In genomic region chr5:171951218-171951617, GRCh38 we compare ENCODE assay signal across 27 cellular contexts.
"Had no signal": no experiment of that assay in that cellular context is flagged by ENCODE, and none has a peak within 500 bp of the region (broad histone marks: within the 10 kb centered on the region; RNA-seq: fewer than 3 reads in every experiment).

No MANE protein-coding gene starts in this region.

- H3K27ac ChIP-seq: neutrophil, pancreas, prostate gland, right lobe of liver, sigmoid colon, suprapubic skin, testis, tibial artery, transverse colon, upper lobe of left lung had no signal

- H3K36me3 ChIP-seq: neutrophil, pancreas, prostate gland, right lobe of liver, sigmoid colon, suprapubic skin, tibial artery, transverse colon, upper lobe of left lung, uterus had no signal

- H3K36me3 Mint-ChIP-seq: naive thymus-derived CD8-positive, alpha-beta T cell; natural killer cell treated with Interleukin-12 subunit alpha and Interleukin-12 subunit beta and Interleukin-15 and Interleukin-18, amount 100 ng/mL, for 72 hours; stimulated activated effector memory CD8-positive, alpha-beta T cell treated with anti-CD3 and anti-CD28 coated beads, Interleukin-12 subunit alpha, Interleukin-12 subunit beta, amount 100 ng/mL, for 72 hours had no signal

- H3K9me3 Mint-ChIP-seq: natural killer cell treated with Interleukin-12 subunit alpha and Interleukin-12 subunit beta and Interleukin-15 and Interleukin-18, amount 100 ng/mL, for 72 hours; nephron progenitor cell; neural crest cell; stimulated activated effector memory CD8-positive, alpha-beta T cell treated with anti-CD3 and anti-CD28 coated beads, Interleukin-12 subunit alpha, Interleukin-12 subunit beta, amount 100 ng/mL, for 72 hours; stimulated activated naive CD8-positive, alpha-beta T cell treated with anti-CD3 and anti-CD28 coated beads, Interleukin-15, amount 100 ng/mL, for 72 hours had no signal

- H3K27ac Mint-ChIP-seq: natural killer cell treated with Interleukin-12 subunit alpha and Interleukin-12 subunit beta and Interleukin-15 and Interleukin-18, amount 100 ng/mL, for 72 hours; nephron progenitor cell; stimulated activated effector memory CD8-positive, alpha-beta T cell treated with anti-CD3 and anti-CD28 coated beads, Interleukin-12 subunit alpha, Interleukin-12 subunit beta, amount 100 ng/mL, for 72 hours had no signal

- DNase-seq: naive thymus-derived CD8-positive, alpha-beta T cell; nephron progenitor cell; nucleus accumbens; pancreas; right cardiac atrium; right lobe of liver; sigmoid colon; small intestine; stimulated activated CD4-positive, alpha-beta T cell treated with anti-CD3 and anti-CD28 coated beads, Interleukin-15, amount 100 ng/mL, for 24 hours; stimulated activated CD4-positive, alpha-beta T cell treated with anti-CD3 and anti-CD28 coated beads, Interleukin-2, amount 100 ng/mL, for 24 hours; stimulated activated CD4-positive, alpha-beta T cell treated with anti-CD3 and anti-CD28 coated beads, Interleukin-2, amount 100 ng/mL, for 48 hours; stimulated activated CD4-positive, alpha-beta T cell treated with anti-CD3 and anti-CD28 coated beads, Interleukin-4, amount 100 ng/mL, for 24 hours; stimulated activated naive CD4-positive, alpha-beta T cell; stimulated activated naive CD8-positive, alpha-beta T cell treated with anti-CD3 and anti-CD28 coated beads, Interleukin-15, amount 100 ng/mL, for 72 hours; stimulated activated naive CD8-positive, alpha-beta T cell treated with anti-CD3 and anti-CD28 coated beads, Interleukin-15, Interleukin-2, amounts not matched to agents 100 U/mL and 50 U/mL, for 24 hours; substantia nigra; testis; tibial artery; transverse colon; upper lobe of left lung; uterus had no signal

- H3K9me3 ChIP-seq: neutrophil, pancreas, prostate gland, right lobe of liver, sigmoid colon, suprapubic skin, testis, tibial artery, transverse colon, upper lobe of left lung, uterus had no signal

- ATAC-seq: naive thymus-derived CD8-positive, alpha-beta T cell; natural killer cell treated with Interleukin-12 subunit alpha and Interleukin-12 subunit beta and Interleukin-15 and Interleukin-18, amount 100 ng/mL, for 72 hours; pancreas; right cardiac atrium; right lobe of liver; stimulated activated effector memory CD8-positive, alpha-beta T cell treated with anti-CD3 and anti-CD28 coated beads, Interleukin-12 subunit alpha, Interleukin-12 subunit beta, amount 100 ng/mL, for 72 hours; stimulated activated naive CD8-positive, alpha-beta T cell treated with anti-CD3 and anti-CD28 coated beads, Interleukin-15, amount 100 ng/mL, for 72 hours; stimulated activated naive CD8-positive, alpha-beta T cell treated with anti-CD3 and anti-CD28 coated beads, Interleukin-15, Interleukin-2, amounts not matched to agents 100 U/mL and 50 U/mL, for 24 hours had no signal

- H3K27me3 ChIP-seq: neutrophil, pancreas, right lobe of liver, sigmoid colon, suprapubic skin, testis, tibial artery, transverse colon, upper lobe of left lung, uterus had no signal

- H3K4me3 Mint-ChIP-seq: naive thymus-derived CD8-positive, alpha-beta T cell; natural killer cell treated with Interleukin-12 subunit alpha and Interleukin-12 subunit beta and Interleukin-15 and Interleukin-18, amount 100 ng/mL, for 72 hours; nephron progenitor cell; neural crest cell; stimulated activated effector memory CD8-positive, alpha-beta T cell treated with anti-CD3 and anti-CD28 coated beads, Interleukin-12 subunit alpha, Interleukin-12 subunit beta, amount 100 ng/mL, for 72 hours; stimulated activated naive CD8-positive, alpha-beta T cell treated with anti-CD3 and anti-CD28 coated beads, Interleukin-15, amount 100 ng/mL, for 72 hours had no signal

- H3K27me3 Mint-ChIP-seq: naive thymus-derived CD8-positive, alpha-beta T cell; natural killer cell treated with Interleukin-12 subunit alpha and Interleukin-12 subunit beta and Interleukin-15 and Interleukin-18, amount 100 ng/mL, for 72 hours; stimulated activated naive CD8-positive, alpha-beta T cell treated with anti-CD3 and anti-CD28 coated beads, Interleukin-15, amount 100 ng/mL, for 72 hours had no signal

- H3K4me3 ChIP-seq: pancreas, prostate gland, right lobe of liver, sigmoid colon, suprapubic skin, testis, tibial artery, transverse colon, upper lobe of left lung, uterus had no signal

- H3K4me1 ChIP-seq: prostate gland had no signal
